Comparison of ENCODE assay signal across 27 cellular contexts in genomic region chr12:98587084-98587483, GRCh38. TPM values are rescaled to one million over a fixed set of nuclear protein-coding genes. Genes with fewer than 3 reads are reported as not detected.
DNase-seq lines count a peak whose midpoint lies in the region; ATAC-seq and TF ChIP-seq lines count a peak whose summit lies in the region.
"Had no signal": no experiment of that assay in that cellular context is flagged by ENCODE, and none has a peak within 500 bp of the region (broad histone marks: within the 10 kb centered on the region; RNA-seq: fewer than 3 reads in every experiment).

No MANE protein-coding gene starts in this region.

- no peaks in the 10 kb centered on the region for H3K79me2 ChIP-seq in OCI-LY3 (ENCODE audit: low read length)

- peak overlapping the region; percentile 29 for H3K27ac Mint-ChIP-seq in progenitor cell of endocrine pancreas
- H3K27ac Mint-ChIP-seq: CD4-positive, alpha-beta T cell; naive thymus-derived CD4-positive, alpha-beta T cell; stimulated activated naive CD8-positive, alpha-beta T cell treated with anti-CD3 and anti-CD28 coated beads, Interleukin-15, Interleukin-2, amounts not matched to agents 100 ng/mL and 50 ng/mL, for 24 hours; T-helper 2 cell treated with Interferon-gamma antibody and Interleukin-4, amounts not matched to agents 5 μg/mL and 100 μg/mL, for 36 hours had no signal

- no peak overlapping the region for H2BK120ac ChIP-seq in neuronal stem cell (ENCODE audit: low read depth, low read length)

- H3K27me3 Mint-ChIP-seq in progenitor cell of endocrine pancreas, result no peaks in the 10 kb centered on the region
- H3K27me3 Mint-ChIP-seq: CD4-positive, alpha-beta T cell; stimulated activated naive CD8-positive, alpha-beta T cell treated with anti-CD3 and anti-CD28 coated beads, Interleukin-15, Interleukin-2, amounts not matched to agents 100 ng/mL and 50 ng/mL, for 24 hours had no signal

- H3K4me2 ChIP-seq in OCI-LY3 (ENCODE audit: low read length) (peak overlapping the region; percentile 15; the same call in 1 of the 2 replicates), neuronal stem cell (ENCODE audit: insufficient read depth, low read length, poor library complexity, severe bottlenecking) (no peak overlapping the region)

- no peaks in the 10 kb centered on the region for H3K4me1 Mint-ChIP-seq in progenitor cell of endocrine pancreas (ENCODE audit: low read depth)

- H3K18ac ChIP-seq in neuronal stem cell (ENCODE audit: low read length), result no peak overlapping the region

- DNase-seq in NCI-H1417 (lab: John Stamatoyannopoulos, UW), result peak in 2 of 3 experiments; percentile 19 to 96
- DNase-seq in NCI-H1417 treated with DMSO at 0.1 percent for 48 hours (lab: John Stamatoyannopoulos, UW), result no peak
- peak; percentile 92 for DNase-seq in NCI-H2107 treated with DMSO at 0.1 percent for 48 hours (lab: John Stamatoyannopoulos, UW; ENCODE audit: unreplicated experiment)
- DNase-seq in progenitor cell of endocrine pancreas (ENCODE audit: low spot score, unreplicated experiment), result no peak
- no peak for DNase-seq in neuronal stem cell (ENCODE audit: low spot score)
- no peak for DNase-seq in right atrium auricular region (ENCODE audit: low spot score)
- DNase-seq: activated CD4-positive, alpha-beta T cell treated with anti-CD3 and anti-CD28 coated beads for 48 hours; activated CD8-positive, alpha-beta memory T cell treated with anti-CD3 and anti-CD28 coated beads for 24 hours; activated effector memory CD4-positive, alpha-beta T cell treated with anti-CD3 and anti-CD28 coated beads, Interleukin-2, amount 50 U/mL, for 16 hours; CD4-positive, alpha-beta T cell; Kasumi-1; kidney; midbrain; MV-4-11; naive thymus-derived CD4-positive, alpha-beta T cell; NCI-H2081; NCI-H524 treated with DMSO at 0.1 percent for 48 hours; nucleus accumbens; OCI-M1 had no signal

- no peak overlapping the region for H3K4me3 ChIP-seq in OCI-LY3 (ENCODE audit: low read length)
- no peak overlapping the region for H3K4me3 ChIP-seq in neuronal stem cell (ENCODE audit: low read length in 2 of 2)
- H3K4me3 ChIP-seq in right atrium auricular region, result no peak overlapping the region
- H3K4me3 ChIP-seq: skin epidermis, thoracic aorta, vagina had no signal

- TF ChIP-seq CTCF in OCI-LY3 (IDR thresholded peaks at IDR 0.05; ENCODE audit: low read depth, low read length) (no peak), progenitor cell of endocrine pancreas (IDR thresholded peaks at IDR 0.05; ENCODE audit: unreplicated experiment) (no peak), right atrium auricular region (IDR thresholded peaks at IDR 0.05) (no peak)

- H3K36me3 Mint-ChIP-seq in progenitor cell of endocrine pancreas (ENCODE audit: insufficient read depth), result no peaks in the 10 kb centered on the region
- H3K36me3 Mint-ChIP-seq: naive thymus-derived CD4-positive, alpha-beta T cell had no signal

- no peak overlapping the region for H2BK12ac ChIP-seq in neuronal stem cell (ENCODE audit: low read length)

- no peak overlapping the region for H3K4ac ChIP-seq in neuronal stem cell (ENCODE audit: low read length)

- no peak overlapping the region for H3K9ac ChIP-seq in OCI-LY3 (ENCODE audit: low read length)
- no peak overlapping the region for H3K9ac ChIP-seq in neuronal stem cell (ENCODE audit: low read depth, low read length, poor library complexity)

- no peak overlapping the region for H3K14ac ChIP-seq in neuronal stem cell (ENCODE audit: low read length)

- H3K27me3 ChIP-seq in OCI-LY3 (ENCODE audit: low read depth, low read length) (no peaks in the 10 kb centered on the region), neuronal stem cell (ENCODE audit: control insufficient read depth in 3 of 3, insufficient read depth in 3 of 3, low read depth in 1 of 3, low read length in 3 of 3) (no peaks in the 10 kb centered on the region), right atrium auricular region (no peaks in the 10 kb centered on the region)
- H3K27me3 ChIP-seq: vagina had no signal

- no peaks in the 10 kb centered on the region for H3K79me1 ChIP-seq in neuronal stem cell (ENCODE audit: low read depth, low read length)

- H2BK5ac ChIP-seq in neuronal stem cell (ENCODE audit: low read length), result no peak overlapping the region

- no peaks in the 10 kb centered on the region for H4K20me1 ChIP-seq in OCI-LY3 (ENCODE audit: insufficient read depth, low read length)

- H3K9me3 ChIP-seq in OCI-LY3 (ENCODE audit: insufficient read depth, low read length) (no peaks in the 10 kb centered on the region), neuronal stem cell (replicated peaks in 1 of 2; ENCODE audit: control insufficient read depth in 2 of 2, insufficient read depth in 1 of 2, low read depth in 1 of 2, low read length in 2 of 2) (no peaks in the 10 kb centered on the region), right atrium auricular region (no peaks in the 10 kb centered on the region)
- H3K9me3 ChIP-seq: thoracic aorta, vagina had no signal

- no peak for ATAC-seq in esophagus mucosa
- ATAC-seq: naive thymus-derived CD4-positive, alpha-beta T cell; SK-N-SH treated with all-trans-retinoic acid at 6 μM for 48 hours had no signal

- H2AFZ ChIP-seq in OCI-LY3 (ENCODE audit: low read depth, low read length) (no peak overlapping the region), neuronal stem cell (ENCODE audit: low read length) (no peak overlapping the region)

- H3K36me3 ChIP-seq in OCI-LY3 (replicated peaks; ENCODE audit: low read depth, low read length), result no peaks in the 10 kb centered on the region
- no peaks in the 10 kb centered on the region for H3K36me3 ChIP-seq in neuronal stem cell (replicated peaks in 1 of 2; ENCODE audit: control insufficient read depth in 2 of 2, insufficient read depth in 2 of 2, low read length in 2 of 2)
- H3K36me3 ChIP-seq in right atrium auricular region, result no peaks in the 10 kb centered on the region
- H3K36me3 ChIP-seq: thoracic aorta, vagina had no signal

- no peak overlapping the region for H3K27ac ChIP-seq in OCI-LY3 (ENCODE audit: low read length)
- no peak overlapping the region for H3K27ac ChIP-seq in neuronal stem cell (replicated peaks; ENCODE audit: low read length)
- no peak overlapping the region for H3K27ac ChIP-seq in right atrium auricular region
- H3K27ac ChIP-seq: skin epidermis, thoracic aorta, vagina had no signal

- WGBS in neuronal stem cell (ENCODE audit: extremely low coverage in 2 of 2, insufficient read length in 2 of 2, insufficient replicate concordance in 1 of 2), 2 donors, result no CpG with 5 or more reads among the region's 5 CpGs

- no peak overlapping the region for H2AK5ac ChIP-seq in neuronal stem cell (ENCODE audit: low read depth, low read length)

- H3K4me1 ChIP-seq in OCI-LY3 (ENCODE audit: low read length) (peaks cover 6% of the 10 kb centered on the region; the same call in 1 of the 2 replicates), neuronal stem cell (ENCODE audit: control insufficient read depth in 2 of 2, insufficient read depth in 1 of 2, low read depth in 1 of 2, low read length in 2 of 2) (no peaks in the 10 kb centered on the region), right atrium auricular region (no peaks in the 10 kb centered on the region)
- H3K4me1 ChIP-seq: vagina had no signal

- no peak overlapping the region for H3K23ac ChIP-seq in neuronal stem cell (ENCODE audit: low read depth, low read length, poor library complexity)

- H4K8ac ChIP-seq in neuronal stem cell (ENCODE audit: low read depth, low read length), result no peak overlapping the region

- H2BK15ac ChIP-seq in neuronal stem cell (ENCODE audit: low read length), result no peak overlapping the region

- H4K91ac ChIP-seq in neuronal stem cell (ENCODE audit: low read depth, low read length, poor library complexity), result no peak overlapping the region

- H3K4me3 Mint-ChIP-seq in progenitor cell of endocrine pancreas (ENCODE audit: low read depth), result no peak overlapping the region
- H3K4me3 Mint-ChIP-seq: CD4-positive, alpha-beta T cell; naive thymus-derived CD4-positive, alpha-beta T cell; stimulated activated naive CD8-positive, alpha-beta T cell treated with anti-CD3 and anti-CD28 coated beads, Interleukin-15, Interleukin-2, amounts not matched to agents 100 ng/mL and 50 ng/mL, for 24 hours; T-helper 2 cell treated with Interferon-gamma antibody and Interleukin-4, amounts not matched to agents 5 μg/mL and 100 μg/mL, for 36 hours had no signal

- no peaks in the 10 kb centered on the region for H3K9me3 Mint-ChIP-seq in progenitor cell of endocrine pancreas (ENCODE audit: low read depth)
- H3K9me3 Mint-ChIP-seq: CD4-positive, alpha-beta T cell; naive thymus-derived CD4-positive, alpha-beta T cell; stimulated activated naive CD8-positive, alpha-beta T cell treated with anti-CD3 and anti-CD28 coated beads, Interleukin-15, Interleukin-2, amounts not matched to agents 100 ng/mL and 50 ng/mL, for 24 hours; T-helper 2 cell treated with Interferon-gamma antibody and Interleukin-4, amounts not matched to agents 5 μg/mL and 100 μg/mL, for 36 hours had no signal

RNA-seq across cellular contexts. Expression of gene SLC25A3, which starts 6.4 kb away (rescaled TPM):
- 530 and 561 TPM in 2 replicates for total RNA-seq in progenitor cell of endocrine pancreas
- polyA plus RNA-seq in neuronal stem cell (2013, experiment 1 of 2), result 762 TPM
- polyA plus RNA-seq in neuronal stem cell (2013, experiment 2 of 2), result 724 TPM
- total RNA-seq in right atrium auricular region, result 1,000 to 10,000 TPM in 1 of 2 donors, 100 to 1,000 TPM in 1; 853 to 1,432 TPM
- 543 TPM for total RNA-seq in esophagus mucosa

RNA-seq across cellular contexts. Expression of gene IKBIP, which starts 57.5 kb away (rescaled TPM):
- 10.8 and 11.4 TPM in 2 replicates for total RNA-seq in progenitor cell of endocrine pancreas
- 40.3 TPM for polyA plus RNA-seq in neuronal stem cell (2013, experiment 1 of 2)
- polyA plus RNA-seq in neuronal stem cell (2013, experiment 2 of 2), result 40.5 TPM
- 1 to 10 TPM; 6.7 to 7.4 TPM for total RNA-seq in right atrium auricular region
- total RNA-seq in esophagus mucosa, result 4.1 TPM

RNA-seq across cellular contexts. Expression of gene APAF1, which starts 58.0 kb away (rescaled TPM):
- total RNA-seq in progenitor cell of endocrine pancreas (26.3 and 30.9 TPM in 2 replicates), right atrium auricular region (1 to 10 TPM; 3.9 to 5.3 TPM), esophagus mucosa (4.1 TPM)
- polyA plus RNA-seq in neuronal stem cell (2013, experiment 1 of 2), result 16.6 TPM
- 17.0 TPM for polyA plus RNA-seq in neuronal stem cell (2013, experiment 2 of 2)

Comparison
In these comparisons a context has a peak if more than half of its experiments do, and no peak if none do; other contexts are left out.
1. DNase-seq: peak in NCI-H1417 (2 of 3) and NCI-H2107 treated with DMSO at 0.1 percent for 48 hours (single experiment); none in NCI-H1417 treated with DMSO at 0.1 percent for 48 hours (single experiment), progenitor cell of endocrine pancreas (single experiment), neuronal stem cell (single experiment) and right atrium auricular region (single experiment).